22 cellular contexts compared by ENCODE assay signal in the genomic region with DNA sequence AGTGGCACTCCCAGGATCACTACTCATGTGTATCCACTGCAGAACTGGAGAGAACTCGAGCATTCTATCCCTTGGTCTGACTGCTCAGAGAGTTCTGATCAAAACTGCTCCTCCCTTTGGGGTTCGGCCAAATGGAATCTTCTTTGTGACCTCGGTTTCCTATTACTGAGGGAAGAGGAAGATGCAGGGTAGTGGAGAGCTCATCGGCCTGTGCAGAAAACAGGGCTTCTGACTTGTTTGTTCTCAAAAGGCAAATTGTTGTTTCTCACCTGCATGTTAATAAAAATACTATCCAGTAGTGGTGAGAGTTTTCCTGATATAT.
"Had no signal": no experiment of that assay in that cellular context is flagged by ENCODE, and none has a peak within 500 bp of the region (broad histone marks: within the 10 kb centered on the region; RNA-seq: fewer than 3 reads in every experiment).

No MANE protein-coding gene starts in this region.

- H3K27me3 ChIP-seq: cardiac muscle cell, esophagus muscularis mucosa, heart right ventricle, pancreas, right lobe of liver, upper lobe of right lung had no signal

- H3K9me3 Mint-ChIP-seq: activated naive CD8-positive, alpha-beta T cell treated with anti-CD3 and anti-CD28 coated beads, Interleukin-2, amount 50 U/mL, for 24 hours; activated T-helper 1 cell treated with anti-CD3 and anti-CD28 coated beads, Interleukin-12 subunit alpha, Interleukin-12 subunit beta, Interleukin-2, Interleukin-4 antibody, amounts not matched to agents 30 ng/mL and 10 ng/mL and 1 ng/mL, durations not matched to agents 14 hours and 24 hours and 36 hours; nephron progenitor cell had no signal

- DNase-seq: activated CD4-positive, alpha-beta T cell treated with anti-CD3 and anti-CD28 coated beads, Interleukin-2, amount 50 U/mL, for 1 hour; activated CD4-positive, CD25-positive, alpha-beta regulatory T cell treated with anti-CD3 and anti-CD28 coated beads, Interleukin-2, amount 50 U/mL, for 72 hours; activated CD8-positive, alpha-beta T cell treated with anti-CD3 and anti-CD28 coated beads, Interleukin-2, amount 10 ng/mL, durations not matched to agents 7 days and 5 days; activated gamma-delta T cell; activated naive CD4-positive, alpha-beta T cell treated with anti-CD3 and anti-CD28 coated beads, Interleukin-2, amount 50 U/mL, for 16 hours; activated naive CD8-positive, alpha-beta T cell treated with anti-CD3 and anti-CD28 coated beads, Interleukin-2, amount 50 U/mL, for 24 hours; effector CD4-positive, alpha-beta T cell; heart right ventricle; kidney; midbrain; nephron progenitor cell; pancreas; right lobe of liver; small intestine; stimulated activated naive CD4-positive, alpha-beta T cell; T-helper 1 cell; upper lobe of right lung; WERI-Rb-1 had no signal

- H3K27ac Mint-ChIP-seq: activated CD8-positive, alpha-beta T cell treated with anti-CD3 and anti-CD28 coated beads, Interleukin-2, amount 10 ng/mL, durations not matched to agents 7 days and 5 days; activated naive CD8-positive, alpha-beta T cell treated with anti-CD3 and anti-CD28 coated beads, Interleukin-2, amount 50 U/mL, for 24 hours; activated T-helper 1 cell treated with anti-CD3 and anti-CD28 coated beads, Interleukin-12 subunit alpha, Interleukin-12 subunit beta, Interleukin-2, Interleukin-4 antibody, amounts not matched to agents 30 ng/mL and 10 ng/mL and 1 ng/mL, durations not matched to agents 14 hours and 24 hours and 36 hours; nephron progenitor cell had no signal

- H3K36me3 ChIP-seq: cardiac muscle cell, esophagus muscularis mucosa, heart right ventricle, pancreas, right lobe of liver, upper lobe of right lung, WERI-Rb-1 had no signal

- H3K4me3 ChIP-seq: cardiac muscle cell, esophagus muscularis mucosa, heart right ventricle, pancreas, right lobe of liver, upper lobe of right lung had no signal

- H3K27ac ChIP-seq: cardiac muscle cell, esophagus muscularis mucosa, heart right ventricle, pancreas, right lobe of liver, upper lobe of right lung, WERI-Rb-1 had no signal

- H3K9me3 ChIP-seq: esophagus muscularis mucosa, heart right ventricle, pancreas, right lobe of liver, upper lobe of right lung had no signal

- H3K4me3 Mint-ChIP-seq: activated CD8-positive, alpha-beta T cell treated with anti-CD3 and anti-CD28 coated beads, Interleukin-2, amount 10 ng/mL, durations not matched to agents 7 days and 5 days; activated naive CD8-positive, alpha-beta T cell treated with anti-CD3 and anti-CD28 coated beads, Interleukin-2, amount 50 U/mL, for 24 hours; activated T-helper 1 cell treated with anti-CD3 and anti-CD28 coated beads, Interleukin-12 subunit alpha, Interleukin-12 subunit beta, Interleukin-2, Interleukin-4 antibody, amounts not matched to agents 30 ng/mL and 10 ng/mL and 1 ng/mL, durations not matched to agents 14 hours and 24 hours and 36 hours; nephron progenitor cell had no signal

- ATAC-seq: activated CD8-positive, alpha-beta T cell treated with anti-CD3 and anti-CD28 coated beads, Interleukin-2, amount 10 ng/mL, durations not matched to agents 7 days and 5 days; activated naive CD8-positive, alpha-beta T cell treated with anti-CD3 and anti-CD28 coated beads, Interleukin-2, amount 50 U/mL, for 24 hours; left lobe of liver; pancreas; upper lobe of right lung had no signal

- H3K4me1 Mint-ChIP-seq: activated naive CD8-positive, alpha-beta T cell treated with anti-CD3 and anti-CD28 coated beads, Interleukin-2, amount 50 U/mL, for 24 hours had no signal

- H3K4me1 ChIP-seq: upper lobe of right lung had no signal
